Comparison of ENCODE assay signal across 11 cellular contexts in genomic region chr19:10643166-10643967, GRCh38. TPM values are rescaled to one million over a fixed set of nuclear protein-coding genes. Genes with fewer than 3 reads are reported as not detected.
DNase-seq lines count a peak whose midpoint lies in the region; ATAC-seq and TF ChIP-seq lines count a peak whose summit lies in the region.
"Had no signal": no experiment of that assay in that cellular context is flagged by ENCODE, and none has a peak within 500 bp of the region (broad histone marks: within the 10 kb centered on the region; RNA-seq: fewer than 3 reads in every experiment).

No MANE protein-coding gene starts in this region.

- CTCF ChIA-PET in IMR-90 (lab: Yijun Ruan, JAX) = interaction anchor here (1.2 to 2.3 kb wide), 2 partner anchors 21 to 63 kb away, joined by 3 to 38 read pairs; no protein-coding TSS in a partner anchor

- H3K4me1 ChIP-seq in IMR-90 (ENCODE audit: control insufficient read depth, insufficient read depth, low read length) (peaks cover 3% of the 10 kb centered on the region; the same call in 1 of the 2 replicates), neutrophil (ENCODE audit: control insufficient read depth in 1 of 2, insufficient read depth in 1 of 2, low read depth in 1 of 2, low read length in 1 of 2) (peaks cover 23 to 28% of the 10 kb centered on the region in 2 experiments)

- BruUV-seq in IMR-90 (replicated peaks; lab: Mats Ljungman, UMichigan) = no TSS peak

- TF ChIP-seq RAD21 in IMR-90 (IDR thresholded peaks at IDR 0.05; ENCODE audit: low read length) = no peak

- H3K27me3 ChIP-seq in IMR-90 (ENCODE audit: control insufficient read depth, insufficient read depth, low read length) = no peaks in the 10 kb centered on the region
- H3K27me3 ChIP-seq in neutrophil = no peaks in the 10 kb centered on the region

- H3K4me3 ChIP-seq in IMR-90 (ENCODE audit: insufficient read depth, low read depth, low read length) (no peak overlapping the region), neutrophil (ENCODE audit: low read depth in 1 of 2, low read length in 1 of 2) (no peak overlapping the region)

- H2BK5ac ChIP-seq in IMR-90 (ENCODE audit: low read depth, low read length, poor library complexity, severe bottlenecking) = no peak overlapping the region

- peak; percentile 4 for DNase-seq in AG08396 (ENCODE audit: low spot score)
- DNase-seq in IMR-90 = no peak
- DNase-seq in caudate nucleus (lab: John Stamatoyannopoulos, UW) = no peak
- no peak for DNase-seq in NCI-H526 (lab: John Stamatoyannopoulos, UW)
- no peak for DNase-seq in H4 (ENCODE audit: low spot score)
- no peak for DNase-seq in SKM-1 treated with dmso at 0.1 percent for 144 hours (lab: John Stamatoyannopoulos, UW; ENCODE audit: unreplicated experiment)
- DNase-seq: activated CD4-positive, alpha-beta T cell treated with anti-CD3 and anti-CD28 coated beads, Interleukin-2, amount 50 U/mL, for 48 hours; COR-L47; NCI-H1048 had no signal

- 91% methylated on average over 6 of the region's 21 CpGs; no CpG with 5 or more reads in 1 of the 2 experiments for WGBS in IMR-90 (ENCODE audit: extremely low coverage in 2 of 2, insufficient read length in 1 of 2), 2 experiments

- H3K56ac ChIP-seq in IMR-90 (ENCODE audit: extremely low read depth, insufficient read depth, low read length) = no peak overlapping the region

- no peak overlapping the region for H3K23ac ChIP-seq in IMR-90 (ENCODE audit: low read depth, low read length)

- H3K4ac ChIP-seq in IMR-90 (ENCODE audit: low read depth, low read length) = no peak overlapping the region

- no peak overlapping the region for H4K5ac ChIP-seq in IMR-90 (ENCODE audit: low read depth, low read length)

- no peak overlapping the region for H2BK20ac ChIP-seq in IMR-90 (ENCODE audit: low read depth, low read length)

- H2BK120ac ChIP-seq in IMR-90 (ENCODE audit: low read depth, low read length) = no peak overlapping the region

- no peak overlapping the region for H3K18ac ChIP-seq in IMR-90 (ENCODE audit: low read depth, low read length)

- intact Hi-C loops in IMR-90 (cut with micrococcal nuclease) = loop anchor here (10.0 kb wide), 1 partner anchor 159 kb away; no protein-coding TSS in a partner anchor

- H3K4me2 ChIP-seq in IMR-90 (ENCODE audit: low read depth, low read length) = no peak overlapping the region

- H2AK5ac ChIP-seq in IMR-90 (ENCODE audit: low read depth, low read length) = no peak overlapping the region

- H4K20me1 ChIP-seq in IMR-90 (ENCODE audit: insufficient read depth, low read length) = no peaks in the 10 kb centered on the region

- no peak for TF ChIP-seq POLR2A in IMR-90 (IDR thresholded peaks at IDR 0.05; ENCODE audit: low read depth, low read length)

- in situ Hi-C loops in IMR-90 (cut with MboI; ENCODE audit: low sequenced_read_pairs) = loop anchor here (5.0 to 10.0 kb wide), 2 partner anchors 61 to 149 kb away; no protein-coding TSS in a partner anchor

- H2AK9ac ChIP-seq in IMR-90 (replicated peaks; ENCODE audit: low read depth, low read length, poor library complexity) = no peak overlapping the region

- peaks cover 28% of the 10 kb centered on the region for H3K36me3 ChIP-seq in IMR-90 (ENCODE audit: control insufficient read depth, insufficient read depth, low read length)
- H3K36me3 ChIP-seq in neutrophil = peaks cover 63% of the 10 kb centered on the region

- H3K27ac ChIP-seq in IMR-90 (ENCODE audit: insufficient read depth, low read length) (no peak overlapping the region), caudate nucleus (ENCODE audit: low read depth, low read length) (peak overlapping the region; percentile 26), neutrophil (peak overlapping the region; percentile 69)

- peak overlapping the region; percentile 13 for H2AFZ ChIP-seq in IMR-90 (replicated peaks; ENCODE audit: low read length, poor library complexity)

- POLR2A ChIA-PET in IMR-90 (lab: Charles Lee; ENCODE audit: unreplicated experiment) = no interaction called here

- H2BK15ac ChIP-seq in IMR-90 (ENCODE audit: low read depth, low read length) = no peak overlapping the region

- H3K9me3 ChIP-seq in IMR-90 (ENCODE audit: control insufficient read depth, insufficient read depth, low read length) = no peaks in the 10 kb centered on the region
- no peaks in the 10 kb centered on the region for H3K9me3 ChIP-seq in neutrophil

- no peak overlapping the region for H3K9ac ChIP-seq in IMR-90 (ENCODE audit: low read depth, low read length)

- dilution Hi-C loops in IMR-90 (cut with HindIII; ENCODE audit: low sequenced_read_pairs, unreplicated experiment) = no loop called here

- no peak overlapping the region for H4K8ac ChIP-seq in IMR-90 (ENCODE audit: low read depth in 2 of 2, low read length in 2 of 2)

- no peak for TF ChIP-seq CTCF in IMR-90 (conservative IDR thresholded peaks at IDR 0.05; ENCODE audit: low read depth, low read length)
- TF ChIP-seq CTCF in neutrophil (IDR thresholded peaks at IDR 0.05) = no peak

- H3K14ac ChIP-seq in IMR-90 (replicated peaks; ENCODE audit: low read depth, low read length) = no peak overlapping the region

- no peaks in the 10 kb centered on the region; a peak in 1 of 4 replicates for H3K79me1 ChIP-seq in IMR-90 (ENCODE audit: low read depth in 1 of 2, low read length in 2 of 2)

- ATAC-seq in IMR-90 (ENCODE audit: low read depth) (no peak), GM19328 (IDR thresholded peaks at IDR 0.05; ENCODE audit: unreplicated experiment) (no peak)

- H4K91ac ChIP-seq in IMR-90 (ENCODE audit: insufficient read depth, low read depth, low read length) = no peak overlapping the region

- H3K9me1 ChIP-seq in IMR-90 (ENCODE audit: insufficient read depth, low read length) = no peaks in the 10 kb centered on the region

TF ChIP-seq in IMR-90, 13 proteins besides CTCF, POLR2A, EP300 and RAD21:
- no peak for TF ChIP-seq BHLHE40 (IDR thresholded peaks at IDR 0.05; ENCODE audit: low read depth, low read length)
- TF ChIP-seq FOS (IDR thresholded peaks at IDR 0.05; ENCODE audit: low read depth, low read length) = no peak
- TF ChIP-seq MAFK (IDR thresholded peaks at IDR 0.05; ENCODE audit: low read depth, low read length) = no peak
- TF ChIP-seq RFX5 (IDR thresholded peaks at IDR 0.05; ENCODE audit: low read depth, low read length) = no peak
- TF ChIP-seq RCOR1 (IDR thresholded peaks at IDR 0.05; ENCODE audit: insufficient replicate concordance, low read length) = no peak
- TF ChIP-seq MAZ (IDR thresholded peaks at IDR 0.05; ENCODE audit: borderline replicate concordance, low read depth, low read length) = no peak
- no peak for TF ChIP-seq CEBPB (IDR thresholded peaks at IDR 0.05; ENCODE audit: low read depth, low read length)

RNA-seq across cellular contexts. Expression of gene ILF3, which starts 10.8 kb away (rescaled TPM):
- total RNA-seq in IMR-90 (2012; rRNA removed) = 95.3 and 120 TPM in 2 replicates
- 155 and 166 TPM in 2 replicates for polyA plus RNA-seq in IMR-90 (2012; rRNA removed)
- polyA plus RNA-seq in IMR-90 (2012; cell fraction: cytosol; rRNA removed) = 86.0 and 97.7 TPM in 2 replicates
- 521 and 599 TPM in 2 replicates for polyA plus RNA-seq in IMR-90 (2012; cell fraction: nucleus; rRNA removed; ENCODE audit: low replicate concordance)
- 107 and 109 TPM in 2 replicates for total RNA-seq in H4 (2014; rRNA removed; shearing (Covaris generic))

RNA-seq across cellular contexts. Expression of gene SLC44A2, which starts 18.0 kb away (rescaled TPM):
- total RNA-seq in IMR-90 (2012; rRNA removed) = 25.8 and 28.5 TPM in 2 replicates
- polyA plus RNA-seq in IMR-90 (2012; rRNA removed) = 62.1 and 62.9 TPM in 2 replicates
- polyA plus RNA-seq in IMR-90 (2012; cell fraction: cytosol; rRNA removed) = 44.2 and 47.4 TPM in 2 replicates
- 90.2 and 94.3 TPM in 2 replicates for polyA plus RNA-seq in IMR-90 (2012; cell fraction: nucleus; rRNA removed; ENCODE audit: low replicate concordance)
- total RNA-seq in H4 (2014; rRNA removed; shearing (Covaris generic)) = 9.9 and 11.8 TPM in 2 replicates

RNA-seq across cellular contexts. Expression of gene AP1M2, which starts 56.3 kb away (rescaled TPM):
- not detected in 2 replicates for total RNA-seq in IMR-90 (2012; rRNA removed)
- polyA plus RNA-seq in IMR-90 (2012; rRNA removed) = 0.17 and 0.37 TPM in 2 replicates
- polyA plus RNA-seq in IMR-90 (2012; cell fraction: cytosol; rRNA removed) = 0.22 and 0.26 TPM in 2 replicates
- polyA plus RNA-seq in IMR-90 (2012; cell fraction: nucleus; rRNA removed; ENCODE audit: low replicate concordance) = 0.25 TPM in 1 of 2 replicates, not detected in the other
- total RNA-seq in H4 (2014; rRNA removed; shearing (Covaris generic)) = 7.8 and 14.8 TPM in 2 replicates

RNA-seq across cellular contexts. Expression of gene QTRT1, which starts 57.9 kb away (rescaled TPM):
- total RNA-seq in IMR-90 (2012; rRNA removed) = 18.6 and 19.9 TPM in 2 replicates
- 51.8 and 63.3 TPM in 2 replicates for polyA plus RNA-seq in IMR-90 (2012; rRNA removed)
- 65.6 and 65.8 TPM in 2 replicates for polyA plus RNA-seq in IMR-90 (2012; cell fraction: cytosol; rRNA removed)
- polyA plus RNA-seq in IMR-90 (2012; cell fraction: nucleus; rRNA removed; ENCODE audit: low replicate concordance) = 180 and 458 TPM in 2 replicates
- 21.4 and 29.6 TPM in 2 replicates for total RNA-seq in H4 (2014; rRNA removed; shearing (Covaris generic))
